14 cellular contexts compared by ENCODE assay signal in the genomic region with DNA sequence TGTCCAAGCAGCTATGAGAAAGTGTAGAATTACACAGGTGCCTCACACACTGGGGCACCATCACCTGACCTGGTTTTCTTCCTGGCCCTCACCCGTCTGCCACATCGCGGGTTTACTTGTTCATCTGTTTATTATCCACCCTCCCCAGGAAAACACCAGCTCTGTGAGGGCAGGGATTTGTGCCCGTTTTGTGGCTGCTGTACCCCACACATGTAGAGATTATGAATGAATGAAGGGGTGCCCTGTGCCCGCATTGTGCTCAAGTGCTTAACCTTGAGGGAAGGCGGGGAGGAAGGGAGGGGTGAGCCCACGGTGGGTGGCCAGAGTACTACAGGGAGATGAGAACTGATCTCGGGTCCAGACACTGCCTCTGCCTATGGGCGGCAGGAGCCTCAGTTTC.
DNase-seq lines count a peak whose midpoint lies in the region; ATAC-seq, FAIRE-seq and TF ChIP-seq lines count a peak whose summit lies in the region.
"Had no signal": no experiment of that assay in that cellular context is flagged by ENCODE, and none has a peak within 500 bp of the region (broad histone marks: within the 10 kb centered on the region; RNA-seq: fewer than 3 reads in every experiment).

No MANE protein-coding gene starts in this region.

- H3K9me3 ChIP-seq in right cardiac atrium (ENCODE audit: control insufficient read depth, low read length): no peaks in the 10 kb centered on the region
- no peaks in the 10 kb centered on the region for H3K9me3 ChIP-seq in H1 (ENCODE audit: insufficient read depth in 2 of 2, low read depth in 1 of 2, low read length in 1 of 2)
- H3K9me3 ChIP-seq in WERI-Rb-1 (ENCODE audit: severe bottlenecking): no peaks in the 10 kb centered on the region

- no peak overlapping the region for H4K91ac ChIP-seq in H1 (replicated peaks; ENCODE audit: insufficient read length, low read length)

- 82% methylated on average over 9 of the region's 9 CpGs for WGBS in right cardiac atrium
- WGBS in H1 (ENCODE audit: extremely low coverage in 1 of 2, insufficient coverage in 1 of 2, insufficient read length in 1 of 2, insufficient replicate concordance in 2 of 2, low coverage in 1 of 2, low lambda C conversion rate in 2 of 2, missing lambda C conversion rate in 1 of 2), 2 experiments: 91% methylated on average over 9 of the region's 9 CpGs; no CpG with 5 or more reads in 1 of the 2 experiments

- ATAC-seq in right cardiac atrium (no peak), GM21390 (IDR thresholded peaks at IDR 0.05; ENCODE audit: unreplicated experiment) (no peak)

- intact Hi-C loops in cardiac septum (cut with DNase I): no loop called here
- intact Hi-C loops in right cardiac atrium (cut with DNase I): no loop called here

- H3K4me1 Mint-ChIP-seq in mesothelial cell of epicardium: peaks cover 53% of the 10 kb centered on the region
- H3K4me1 Mint-ChIP-seq in activated T-cell treated with anti-CD3 and anti-CD28 coated beads, Interleukin-2, amount 50 U/mL, for 24 hours (ENCODE audit: low read depth): peaks cover 4% of the 10 kb centered on the region

- POLR2A ChIA-PET in H1 (lab: Charles Lee; ENCODE audit: partially characterized antibody): interaction anchor here (0.9 kb wide), 1 partner anchor 24 kb away, joined by 3 read pairs; no protein-coding TSS in a partner anchor

- no peak for TF ChIP-seq RAD21 in H1 (IDR thresholded peaks at IDR 0.05 in 1 of 2, conservative IDR thresholded peaks at IDR 0.05 in 1 of 2; ENCODE audit: low read depth in 2 of 2, low read length in 2 of 2)

- H2AK5ac ChIP-seq in H1 (ENCODE audit: low read depth, low read length): no peak overlapping the region

- H2BK15ac ChIP-seq in H1 (ENCODE audit: low read length): 0 out of 2 replicates have a peak overlapping the region, but pooled peaks have one; percentile 63

- no peak overlapping the region for H4K8ac ChIP-seq in H1 (ENCODE audit: extremely low read depth, insufficient read depth, low read length)

- H3K79me2 ChIP-seq in H1 (ENCODE audit: control insufficient read depth in 1 of 2, insufficient read depth in 2 of 2, low read length in 2 of 2): no peaks in the 10 kb centered on the region

- H3K27ac ChIP-seq in right cardiac atrium (ENCODE audit: low read length) (no peak overlapping the region), H1 (ENCODE audit: low read depth, low read length) (no peak overlapping the region), WERI-Rb-1 (no peak overlapping the region)
- H3K27ac ChIP-seq: GM23248 had no signal

- H3K4me3 ChIP-seq in right cardiac atrium (ENCODE audit: low read length) (no peak overlapping the region), H1 (ENCODE audit: extremely low read depth in 1 of 4, insufficient read depth in 2 of 4, low read depth in 3 of 4, low read length in 4 of 4) (no peak overlapping the region), WERI-Rb-1 (ENCODE audit: low read depth, low read length) (no peak overlapping the region)
- H3K4me3 ChIP-seq: GM23248 had no signal

- CTCF ChIA-PET in H1 (lab: Charles Lee; ENCODE audit: partially characterized antibody): interaction anchor here (0.6 to 1.5 kb wide), 6 partner anchors 10 to 1534 kb away, joined by 3 to 6 read pairs (median 3); no protein-coding TSS in a partner anchor

- FAIRE-seq in H1 (lab: Jason Lieb, UNC): no peak
- FAIRE-seq: A204.1 had no signal

- 0 out of 2 replicates have a peak overlapping the region, but pooled peaks have one; percentile 75 for H2BK12ac ChIP-seq in H1 (ENCODE audit: low read depth, low read length)

- H2BK20ac ChIP-seq in H1 (ENCODE audit: low read length): no peak overlapping the region

- no peaks in the 10 kb centered on the region; the same call in 1 of the 2 replicates for H3K23me2 ChIP-seq in H1 (ENCODE audit: low read depth, low read length)

- 0 out of 2 replicates have a peak, but pooled peaks cover 2% of the 10 kb centered on the region for H3K79me1 ChIP-seq in H1 (ENCODE audit: low read depth, low read length)

- no peak for TF ChIP-seq EP300 in H1 (IDR thresholded peaks at IDR 0.05; ENCODE audit: borderline replicate concordance in 1 of 2, low read depth in 2 of 2, low read length in 2 of 2)

- no peak for TF ChIP-seq POLR2A in H1 (IDR thresholded peaks at IDR 0.05; ENCODE audit: control extremely low read depth in 1 of 2, low read depth in 2 of 2, low read length in 2 of 2)

- no peak overlapping the region for H2BK120ac ChIP-seq in H1 (replicated peaks; ENCODE audit: low read depth, low read length)

- TF ChIP-seq CTCF in H1 (IDR thresholded peaks at IDR 0.05; ENCODE audit: control extremely low read depth in 1 of 3, insufficient read depth in 1 of 3, low read depth in 1 of 3, low read length in 3 of 3) (no peak), mesothelial cell of epicardium (IDR thresholded peaks at IDR 0.05; ENCODE audit: unreplicated experiment) (no peak), WERI-Rb-1 (IDR thresholded peaks at IDR 0.05; ENCODE audit: low read depth, low read length) (no peak)

- no peaks in the 10 kb centered on the region for H3K36me3 ChIP-seq in H1 (ENCODE audit: control insufficient read depth in 2 of 4, insufficient read depth in 4 of 4, low read length in 3 of 4)
- no peaks in the 10 kb centered on the region for H3K36me3 ChIP-seq in WERI-Rb-1

- H3K18ac ChIP-seq in H1 (ENCODE audit: extremely low read depth, low read length): no peak overlapping the region; the same call in 1 of the 2 replicates

- no peak overlapping the region for H3K23ac ChIP-seq in H1 (ENCODE audit: insufficient read length)

- peak; percentile 53 for DNase-seq in cardiac septum (ENCODE audit: low spot score)
- DNase-seq in right cardiac atrium: no peak
- no peak for DNase-seq in H1 (ENCODE audit: low read depth in 1 of 2, low spot score in 2 of 2)
- peak in 1 of 2 experiments; percentile 6 for DNase-seq in mesothelial cell of epicardium (ENCODE audit: low spot score in 2 of 2, unreplicated experiment in 2 of 2)
- DNase-seq in activated T-cell treated with anti-CD3 and anti-CD28 coated beads, Interleukin-2, amount 50 U/mL, for 24 hours: no peak
- no peak for DNase-seq in WERI-Rb-1
- DNase-seq: CD8-positive, alpha-beta memory T cell; DMS53; GF-D8; GM23248; H7; IMR-90 had no signal

- H3K9ac ChIP-seq in H1 (replicated peaks in 1 of 4; ENCODE audit: extremely low read depth in 1 of 4, low read depth in 3 of 4, low read length in 3 of 4): no peak overlapping the region
- H3K9ac ChIP-seq: GM23248 had no signal

- H3K9me3 Mint-ChIP-seq in mesothelial cell of epicardium: no peaks in the 10 kb centered on the region
- no peaks in the 10 kb centered on the region for H3K9me3 Mint-ChIP-seq in activated T-cell treated with anti-CD3 and anti-CD28 coated beads, Interleukin-2, amount 50 U/mL, for 24 hours

- H3K56ac ChIP-seq in H1 (replicated peaks; ENCODE audit: insufficient read length, low read depth, low read length): no peak overlapping the region

- no peak overlapping the region for H4K5ac ChIP-seq in H1 (ENCODE audit: insufficient read length, low read depth, low read length)

- H2AFZ ChIP-seq in H1 (ENCODE audit: low read length): no peak overlapping the region
- H2AFZ ChIP-seq: GM23248 had no signal

- H3K4me3 Mint-ChIP-seq in mesothelial cell of epicardium: no peak overlapping the region
- H3K4me3 Mint-ChIP-seq in activated T-cell treated with anti-CD3 and anti-CD28 coated beads, Interleukin-2, amount 50 U/mL, for 24 hours: no peak overlapping the region
- H3K4me3 Mint-ChIP-seq: CD8-positive, alpha-beta memory T cell had no signal

- H3K27me3 ChIP-seq in right cardiac atrium (ENCODE audit: control insufficient read depth, insufficient read depth) (no peaks in the 10 kb centered on the region), H1 (replicated peaks in 1 of 4; ENCODE audit: control insufficient read depth in 3 of 4, extremely low read depth in 1 of 4, insufficient read depth in 3 of 4, low read length in 3 of 4) (no peaks in the 10 kb centered on the region), WERI-Rb-1 (ENCODE audit: insufficient read depth, low read depth, severe bottlenecking) (peaks cover 96% of the 10 kb centered on the region)

- peak overlapping the region; percentile 32 for H3K27ac Mint-ChIP-seq in mesothelial cell of epicardium
- H3K27ac Mint-ChIP-seq in activated T-cell treated with anti-CD3 and anti-CD28 coated beads, Interleukin-2, amount 50 U/mL, for 24 hours: no peak overlapping the region
- H3K27ac Mint-ChIP-seq: CD8-positive, alpha-beta memory T cell had no signal

- H3K14ac ChIP-seq in H1 (ENCODE audit: insufficient read length): no peak overlapping the region

- H2BK5ac ChIP-seq in H1 (ENCODE audit: low read depth, low read length): no peak overlapping the region

- H3K4me1 ChIP-seq in right cardiac atrium (ENCODE audit: control insufficient read depth, insufficient read depth, low read length) (no peaks in the 10 kb centered on the region), H1 (replicated peaks in 1 of 4; ENCODE audit: control insufficient read depth in 3 of 4, insufficient read depth in 4 of 4, low read length in 3 of 4) (peaks cover 0 to 10% (median 4%) of the 10 kb centered on the region in 4 experiments; a peak in 5 of 7 replicates)

- H3K27me3 Mint-ChIP-seq in mesothelial cell of epicardium (ENCODE audit: low read depth): no peaks in the 10 kb centered on the region
- H3K27me3 Mint-ChIP-seq in activated T-cell treated with anti-CD3 and anti-CD28 coated beads, Interleukin-2, amount 50 U/mL, for 24 hours: peaks cover 3% of the 10 kb centered on the region

- H4K20me1 ChIP-seq in H1 (replicated peaks in 1 of 2; ENCODE audit: control insufficient read depth in 1 of 2, insufficient read depth in 2 of 2, low read length in 2 of 2): peaks cover 0 to 1% of the 10 kb centered on the region in 2 experiments

- no peak overlapping the region for H3K4me2 ChIP-seq in H1 (ENCODE audit: insufficient read depth in 1 of 2, low read depth in 2 of 2, low read length in 2 of 2)

- no peaks in the 10 kb centered on the region for H3K36me3 Mint-ChIP-seq in mesothelial cell of epicardium
- H3K36me3 Mint-ChIP-seq in activated T-cell treated with anti-CD3 and anti-CD28 coated beads, Interleukin-2, amount 50 U/mL, for 24 hours (ENCODE audit: low read depth): no peaks in the 10 kb centered on the region
- H3K36me3 Mint-ChIP-seq: CD8-positive, alpha-beta memory T cell had no signal

- H3K4ac ChIP-seq in H1 (replicated peaks; ENCODE audit: insufficient read length, low read depth, low read length): no peak overlapping the region

TF ChIP-seq in H1, 55 proteins besides CTCF, POLR2A, EP300 and RAD21:
- TF ChIP-seq GTF2F1 (IDR thresholded peaks at IDR 0.05; ENCODE audit: borderline replicate concordance, low read depth, low read length): no peak
- no peak for TF ChIP-seq NRF1 (IDR thresholded peaks at IDR 0.05; ENCODE audit: low read depth, low read length)
- TF ChIP-seq BRCA1 (IDR thresholded peaks at IDR 0.05; ENCODE audit: low read depth, low read length): no peak
- no peak for TF ChIP-seq JUND (IDR thresholded peaks at IDR 0.05; ENCODE audit: low read length)
- no peak for TF ChIP-seq SP1 (IDR thresholded peaks at IDR 0.05; ENCODE audit: low read depth, low read length)
